13 cellular contexts compared by ENCODE assay signal in the genomic region with DNA sequence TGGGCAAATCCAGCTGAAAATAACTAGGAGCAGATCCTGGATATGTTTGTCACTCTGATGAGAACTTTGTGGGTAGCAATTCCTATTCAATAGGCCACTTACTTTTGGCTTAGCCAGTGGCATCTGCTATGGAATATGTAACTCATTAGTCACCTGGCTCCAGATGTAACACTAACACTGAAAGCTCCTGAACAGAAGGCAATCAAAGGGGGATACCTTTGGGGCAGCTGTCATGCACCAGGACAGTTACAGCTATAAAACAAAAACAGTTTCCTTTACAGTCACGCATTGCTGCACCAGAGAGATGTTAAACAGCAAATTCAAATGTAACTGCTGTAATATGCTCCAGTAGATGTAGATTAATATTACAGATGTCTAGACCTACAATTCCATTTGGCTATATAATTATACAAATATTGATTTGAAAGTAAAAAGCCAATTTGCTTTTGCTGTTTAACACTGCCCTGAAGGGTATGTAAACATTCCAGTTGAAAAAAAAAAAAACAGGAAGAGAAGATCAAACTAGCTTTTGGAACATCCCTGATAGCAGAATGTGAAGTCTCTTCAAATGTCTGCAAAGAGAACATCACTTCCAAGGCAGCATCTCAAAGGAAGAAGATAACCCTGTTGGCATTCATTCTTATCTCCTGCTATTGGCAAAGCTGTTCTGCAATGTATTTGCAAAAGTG. TPM values are rescaled to one million over a fixed set of nuclear protein-coding genes. Genes with fewer than 3 reads are reported as not detected.
DNase-seq lines count a peak whose midpoint lies in the region; ATAC-seq and TF ChIP-seq lines count a peak whose summit lies in the region.
"Had no signal": no experiment of that assay in that cellular context is flagged by ENCODE, and none has a peak within 500 bp of the region (broad histone marks: within the 10 kb centered on the region; RNA-seq: fewer than 3 reads in every experiment).

No MANE protein-coding gene starts in this region.

- no peak for DNase-seq in activated CD4-positive, alpha-beta T cell treated with anti-CD3 and anti-CD28 coated beads, Interleukin-2, amount 10 ng/mL, durations not matched to agents 24 days and 14 days
- no peak for DNase-seq in activated CD4-positive, alpha-beta T cell treated with anti-CD3 and anti-CD28 coated beads for 36 hours
- DNase-seq in NCI-H526 treated with DMSO at 0.1 percent for 48 hours (lab: John Stamatoyannopoulos, UW) (peak; percentile 97), esophagus muscularis mucosa (ENCODE audit: extremely low spot score) (peak; percentile 21), activated T-cell treated with anti-CD3 and anti-CD28 coated beads for 4 hours (no peak), iPS-NIHi7 (ENCODE audit: extremely low spot score) (no peak)
- no peak for DNase-seq in activated effector memory CD4-positive, alpha-beta T cell treated with Interleukin-2 at 50 U/mL for 16 hours
- DNase-seq: activated gamma-delta T cell, head of caudate nucleus had no signal

- peak overlapping the region; percentile 50 for H3K27ac Mint-ChIP-seq in activated CD4-positive, alpha-beta T cell treated with anti-CD3 and anti-CD28 coated beads, Interleukin-2, amount 10 ng/mL, durations not matched to agents 24 days and 14 days
- no peak overlapping the region for H3K27ac Mint-ChIP-seq in activated CD4-positive, alpha-beta T cell treated with anti-CD3 and anti-CD28 coated beads for 36 hours

- H3K4me1 ChIP-seq in esophagus muscularis mucosa: peaks cover 0 to 41% (median 36%) of the 10 kb centered on the region in 4 donors
- no peaks in the 10 kb centered on the region for H3K4me1 ChIP-seq in thymus (ENCODE audit: control insufficient read depth, insufficient read depth, low read length)

- no peaks in the 10 kb centered on the region for H3K27me3 ChIP-seq in esophagus muscularis mucosa
- H3K27me3 ChIP-seq in thymus (ENCODE audit: control insufficient read depth, insufficient read depth): no peaks in the 10 kb centered on the region

- H3K36me3 Mint-ChIP-seq in activated CD4-positive, alpha-beta T cell treated with anti-CD3 and anti-CD28 coated beads, Interleukin-2, amount 10 ng/mL, durations not matched to agents 24 days and 14 days (ENCODE audit: low read depth): peaks cover 46% of the 10 kb centered on the region
- H3K36me3 Mint-ChIP-seq in activated CD4-positive, alpha-beta T cell treated with anti-CD3 and anti-CD28 coated beads for 36 hours (ENCODE audit: low read depth): peaks cover 48% of the 10 kb centered on the region

- H3K9me3 ChIP-seq in esophagus muscularis mucosa (no peaks in the 10 kb centered on the region), thymus (ENCODE audit: control insufficient read depth) (no peaks in the 10 kb centered on the region)

- no peak for ATAC-seq in activated CD4-positive, alpha-beta T cell treated with anti-CD3 and anti-CD28 coated beads for 36 hours

- no peak overlapping the region for H3K4me3 Mint-ChIP-seq in activated CD4-positive, alpha-beta T cell treated with anti-CD3 and anti-CD28 coated beads, Interleukin-2, amount 10 ng/mL, durations not matched to agents 24 days and 14 days
- no peak overlapping the region for H3K4me3 Mint-ChIP-seq in activated CD4-positive, alpha-beta T cell treated with anti-CD3 and anti-CD28 coated beads for 36 hours

- intact Hi-C loops in activated CD4-positive, alpha-beta T cell treated with anti-CD3 and anti-CD28 coated beads, Interleukin-2, amount 10 ng/mL, durations not matched to agents 24 days and 14 days (cut with micrococcal nuclease): no loop called here
- intact Hi-C loops in activated CD4-positive, alpha-beta T cell treated with anti-CD3 and anti-CD28 coated beads for 36 hours (cut with DNase I, micrococcal nuclease): no loop called here
- intact Hi-C loops in esophagus muscularis mucosa (cut with DNase I): no loop called here

- H3K27ac ChIP-seq in esophagus muscularis mucosa (replicated peaks in 1 of 4) (peak overlapping the region in 2 of 4 donors; percentile 60), thymus (ENCODE audit: low read depth) (peak overlapping the region; percentile 13)
- H3K27ac ChIP-seq: coronary artery, RWPE1 had no signal

- no peak for TF ChIP-seq EP300 in esophagus muscularis mucosa (IDR thresholded peaks at IDR 0.05)

- no peak for TF ChIP-seq CTCF in esophagus muscularis mucosa (IDR thresholded peaks at IDR 0.05)

- H3K36me3 ChIP-seq in esophagus muscularis mucosa (peaks cover 0 to 9% (median 0%) of the 10 kb centered on the region in 4 donors), thymus (ENCODE audit: control insufficient read depth, insufficient read depth) (peaks cover 33% of the 10 kb centered on the region)

- peaks cover 18% of the 10 kb centered on the region for H3K4me1 Mint-ChIP-seq in activated CD4-positive, alpha-beta T cell treated with anti-CD3 and anti-CD28 coated beads, Interleukin-2, amount 10 ng/mL, durations not matched to agents 24 days and 14 days
- peaks cover 10% of the 10 kb centered on the region for H3K4me1 Mint-ChIP-seq in activated CD4-positive, alpha-beta T cell treated with anti-CD3 and anti-CD28 coated beads for 36 hours

- 43% methylated on average over 1 of the region's 1 CpG for WGBS in esophagus muscularis mucosa
- 99% methylated on average over 1 of the region's 1 CpG for WGBS in thymus

- no peak for TF ChIP-seq POLR2A in esophagus muscularis mucosa (IDR thresholded peaks at IDR 0.05; ENCODE audit: low read depth)

- H3K4me3 ChIP-seq in esophagus muscularis mucosa: no peak overlapping the region
- no peak overlapping the region for H3K4me3 ChIP-seq in thymus (ENCODE audit: low read length)
- H3K4me3 ChIP-seq: coronary artery had no signal

- POLR2A ChIA-PET in activated CD4-positive, alpha-beta T cell treated with anti-CD3 and anti-CD28 coated beads for 36 hours (lab: Charles Lee): no interaction called here

- CTCF ChIA-PET in activated CD4-positive, alpha-beta T cell treated with anti-CD3 and anti-CD28 coated beads for 36 hours (lab: Charles Lee): interaction anchor here (0.8 to 3.3 kb wide), 8 partner anchors 10 to 64 kb away, joined by 3 to 16 read pairs (median 5); no protein-coding TSS in a partner anchor

- no peaks in the 10 kb centered on the region for H3K9me3 Mint-ChIP-seq in activated CD4-positive, alpha-beta T cell treated with anti-CD3 and anti-CD28 coated beads, Interleukin-2, amount 10 ng/mL, durations not matched to agents 24 days and 14 days
- H3K9me3 Mint-ChIP-seq in activated CD4-positive, alpha-beta T cell treated with anti-CD3 and anti-CD28 coated beads for 36 hours (ENCODE audit: low read depth): no peaks in the 10 kb centered on the region

- H3K27me3 Mint-ChIP-seq in activated CD4-positive, alpha-beta T cell treated with anti-CD3 and anti-CD28 coated beads, Interleukin-2, amount 10 ng/mL, durations not matched to agents 24 days and 14 days: no peaks in the 10 kb centered on the region
- H3K27me3 Mint-ChIP-seq in activated CD4-positive, alpha-beta T cell treated with anti-CD3 and anti-CD28 coated beads for 36 hours: no peaks in the 10 kb centered on the region

RNA-seq across cellular contexts. Expression of gene RACGAP1, which starts 18.4 kb away (rescaled TPM):
- 71.2 and 71.6 TPM in 2 replicates for total RNA-seq in activated CD4-positive, alpha-beta T cell treated with anti-CD3 and anti-CD28 coated beads, Interleukin-2, amount 10 ng/mL, durations not matched to agents 24 days and 14 days
- total RNA-seq in activated CD4-positive, alpha-beta T cell treated with anti-CD3 and anti-CD28 coated beads for 36 hours: 100 to 1,000 TPM in 1 of 2 experiments, 10 to 100 TPM in 1; 99.7 to 118 TPM
- total RNA-seq in esophagus muscularis mucosa: 10 to 100 TPM; 10.5 to 13.3 (median 11.4) TPM
- polyA plus RNA-seq in thymus: 9.2 TPM

RNA-seq across cellular contexts. Expression of gene AQP6, which starts 34.2 kb away (rescaled TPM):
- total RNA-seq in activated CD4-positive, alpha-beta T cell treated with anti-CD3 and anti-CD28 coated beads, Interleukin-2, amount 10 ng/mL, durations not matched to agents 24 days and 14 days: not detected in 2 replicates
- not detected for total RNA-seq in activated CD4-positive, alpha-beta T cell treated with anti-CD3 and anti-CD28 coated beads for 36 hours
- total RNA-seq in esophagus muscularis mucosa: under 1 TPM in 1 of 4 donors, not detected in 3; 0.11 TPM
- under 0.01 TPM for polyA plus RNA-seq in thymus
- total RNA-seq: mononuclear cell had no signal

RNA-seq across cellular contexts. Expression of gene AQP5, which starts 45.2 kb away (rescaled TPM):
- not detected in 2 replicates for total RNA-seq in activated CD4-positive, alpha-beta T cell treated with anti-CD3 and anti-CD28 coated beads, Interleukin-2, amount 10 ng/mL, durations not matched to agents 24 days and 14 days
- not detected for total RNA-seq in activated CD4-positive, alpha-beta T cell treated with anti-CD3 and anti-CD28 coated beads for 36 hours
- total RNA-seq in esophagus muscularis mucosa: under 1 TPM in 1 of 4 donors, not detected in 3; 0.83 TPM
- 0.37 TPM for polyA plus RNA-seq in thymus
- total RNA-seq: mononuclear cell had no signal

RNA-seq across cellular contexts. Expression of gene ASIC1, which starts 50.5 kb away (rescaled TPM):
- 17.6 and 19.7 TPM in 2 replicates for total RNA-seq in activated CD4-positive, alpha-beta T cell treated with anti-CD3 and anti-CD28 coated beads, Interleukin-2, amount 10 ng/mL, durations not matched to agents 24 days and 14 days
- 1 to 10 TPM; 7.3 to 8.0 TPM for total RNA-seq in activated CD4-positive, alpha-beta T cell treated with anti-CD3 and anti-CD28 coated beads for 36 hours
- total RNA-seq in esophagus muscularis mucosa: 1 to 10 TPM in 3 of 4 donors, under 1 TPM in 1; 0.66 to 5.6 (median 2.9) TPM
- 3.6 TPM for polyA plus RNA-seq in thymus

RNA-seq across cellular contexts. Expression of gene AQP2, which starts 56.4 kb away (rescaled TPM):
- not detected in 2 replicates for total RNA-seq in activated CD4-positive, alpha-beta T cell treated with anti-CD3 and anti-CD28 coated beads, Interleukin-2, amount 10 ng/mL, durations not matched to agents 24 days and 14 days
- total RNA-seq in activated CD4-positive, alpha-beta T cell treated with anti-CD3 and anti-CD28 coated beads for 36 hours: not detected
- total RNA-seq in esophagus muscularis mucosa: not detected
- 0.05 TPM for polyA plus RNA-seq in thymus
- total RNA-seq: mononuclear cell had no signal

Comparison
In these comparisons a context has a peak if more than half of its experiments do, and no peak if none do; other contexts are left out.
1. DNase-seq: peak in NCI-H526 treated with DMSO at 0.1 percent for 48 hours (single experiment) and esophagus muscularis mucosa (single experiment); none in activated CD4-positive, alpha-beta T cell treated with anti-CD3 and anti-CD28 coated beads, Interleukin-2, amount 10 ng/mL, durations not matched to agents 24 days and 14 days (single experiment), activated CD4-positive, alpha-beta T cell treated with anti-CD3 and anti-CD28 coated beads for 36 hours (single experiment), activated T-cell treated with anti-CD3 and anti-CD28 coated beads for 4 hours (single experiment), activated effector memory CD4-positive, alpha-beta T cell treated with Interleukin-2 at 50 U/mL for 16 hours (single experiment) and iPS-NIHi7 (single experiment).